Comparison of ENCODE assay signal across 22 cellular contexts in the genomic region with DNA sequence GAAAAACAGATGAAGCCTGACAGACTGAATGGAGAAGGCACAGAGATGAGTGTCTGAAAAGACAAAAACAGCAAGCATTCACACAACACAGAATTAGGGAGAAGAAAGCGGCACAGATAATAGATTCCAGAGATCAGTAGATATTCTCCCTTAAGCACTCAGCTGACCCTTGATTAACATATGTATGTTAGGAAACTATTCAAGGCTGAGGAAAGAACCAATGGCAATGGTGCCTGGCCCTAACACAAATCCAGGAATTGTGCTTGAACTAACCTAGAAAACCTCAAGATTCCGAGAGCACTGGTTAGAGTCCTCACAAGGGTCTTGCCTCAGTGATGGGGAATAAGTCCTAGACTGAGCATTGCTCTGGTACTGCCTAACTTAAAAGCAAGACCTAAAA. TPM values are rescaled to one million over a fixed set of nuclear protein-coding genes. Genes with fewer than 3 reads are reported as not detected.
"Had no signal": no experiment of that assay in that cellular context is flagged by ENCODE, and none has a peak within 500 bp of the region (broad histone marks: within the 10 kb centered on the region; RNA-seq: fewer than 3 reads in every experiment).

No MANE protein-coding gene starts in this region.

- DNase-seq: dermis blood vessel endothelial cell; effector memory CD8-positive, alpha-beta T cell; erythroblast; esophagus squamous epithelium; foreskin melanocyte; head of caudate nucleus; left ventricle myocardium superior; lower lobe of right lung; natural killer cell; pancreas; right lobe of liver; small intestine; stimulated activated CD4-positive, alpha-beta T cell treated with anti-CD3 and anti-CD28 coated beads, Interleukin-15, amount 100 ng/mL, for 24 hours; stimulated activated CD4-positive, alpha-beta T cell treated with anti-CD3 and anti-CD28 coated beads, Interleukin-2, amount 100 ng/mL, for 48 hours; stimulated activated naive B cell treated with anti-CD40 and anti-IgM and Interleukin-4, amounts not matched to agents 10 μg/mL and 1 μg/mL and 100 μg/mL, for 72 hours; transverse colon; upper lobe of right lung; uterus had no signal

- H3K4me1 Mint-ChIP-seq: natural killer cell; stimulated activated naive B cell treated with anti-CD40 and anti-IgM and Interleukin-4, amounts not matched to agents 10 μg/mL and 1 μg/mL and 100 μg/mL, for 72 hours had no signal

- H3K4me1 ChIP-seq: esophagus squamous epithelium, lower lobe of right lung, pancreas, right lobe of liver, transverse colon, upper lobe of right lung, uterus had no signal

- H3K9me3 ChIP-seq: esophagus squamous epithelium, lower lobe of right lung, neutrophil, pancreas, right lobe of liver, transverse colon, upper lobe of right lung, uterus had no signal

- H3K27ac Mint-ChIP-seq: effector memory CD8-positive, alpha-beta T cell; natural killer cell; stimulated activated naive B cell treated with anti-CD40 and anti-IgM and Interleukin-4, amounts not matched to agents 10 μg/mL and 1 μg/mL and 100 μg/mL, for 72 hours; stimulated activated naive CD8-positive, alpha-beta T cell treated with anti-CD3 and anti-CD28 coated beads, Interleukin-15, Interleukin-2, amounts not matched to agents 100 ng/mL and 50 ng/mL, for 24 hours had no signal

- H3K4me3 Mint-ChIP-seq: effector memory CD8-positive, alpha-beta T cell; natural killer cell; stimulated activated naive B cell treated with anti-CD40 and anti-IgM and Interleukin-4, amounts not matched to agents 10 μg/mL and 1 μg/mL and 100 μg/mL, for 72 hours; stimulated activated naive CD8-positive, alpha-beta T cell treated with anti-CD3 and anti-CD28 coated beads, Interleukin-15, Interleukin-2, amounts not matched to agents 100 ng/mL and 50 ng/mL, for 24 hours had no signal

- H3K36me3 Mint-ChIP-seq: natural killer cell; stimulated activated naive B cell treated with anti-CD40 and anti-IgM and Interleukin-4, amounts not matched to agents 10 μg/mL and 1 μg/mL and 100 μg/mL, for 72 hours had no signal

- H3K27me3 ChIP-seq: esophagus squamous epithelium, neutrophil, pancreas, right lobe of liver, transverse colon, upper lobe of right lung, uterus had no signal

- H3K36me3 ChIP-seq: esophagus squamous epithelium, lower lobe of right lung, neutrophil, pancreas, right lobe of liver, transverse colon, upper lobe of right lung, uterus had no signal

- H3K27ac ChIP-seq: coronary artery, esophagus squamous epithelium, lower lobe of right lung, neutrophil, pancreas, right lobe of liver, transverse colon, upper lobe of right lung, uterus had no signal

- H3K9me3 Mint-ChIP-seq: effector memory CD8-positive, alpha-beta T cell; stimulated activated naive CD8-positive, alpha-beta T cell treated with anti-CD3 and anti-CD28 coated beads, Interleukin-15, Interleukin-2, amounts not matched to agents 100 ng/mL and 50 ng/mL, for 24 hours had no signal

- H3K4me3 ChIP-seq: coronary artery, esophagus squamous epithelium, lower lobe of right lung, pancreas, right lobe of liver, transverse colon, upper lobe of right lung, uterus had no signal

- ATAC-seq: effector memory CD8-positive, alpha-beta T cell; left ventricle myocardium superior; lower lobe of right lung; natural killer cell; pancreas; stimulated activated naive B cell treated with anti-CD40 and anti-IgM and Interleukin-4, amounts not matched to agents 10 μg/mL and 1 μg/mL and 100 μg/mL, for 72 hours; upper lobe of right lung had no signal

- H3K27me3 Mint-ChIP-seq: stimulated activated naive B cell treated with anti-CD40 and anti-IgM and Interleukin-4, amounts not matched to agents 10 μg/mL and 1 μg/mL and 100 μg/mL, for 72 hours; stimulated activated naive CD8-positive, alpha-beta T cell treated with anti-CD3 and anti-CD28 coated beads, Interleukin-15, Interleukin-2, amounts not matched to agents 100 ng/mL and 50 ng/mL, for 24 hours had no signal

RNA-seq across cellular contexts. Expression of gene KCNT2, which starts 30.9 kb away (rescaled TPM):
- total RNA-seq: natural killer cell had no signal
- polyA plus RNA-seq: keratinocyte had no signal
